In genomic region chr22:19854778-19855503, GRCh38 we compare ENCODE assay signal across 8 cellular contexts. TPM values are rescaled to one million over a fixed set of nuclear protein-coding genes. Genes with fewer than 3 reads are reported as not detected.
DNase-seq lines count a peak whose midpoint lies in the region; ATAC-seq and TF ChIP-seq lines count a peak whose summit lies in the region.

TSS of gene GNB1L (minus strand) at chr22:19854874. CDS start at chr22:19821355, 33,519 bp downstream.
TSS of gene RTL10 (minus strand) at chr22:19854874. CDS start at chr22:19852261, 2,613 bp downstream.

- H3K4me3 Mint-ChIP-seq in Caco-2 (ENCODE audit: unreplicated experiment) (peak within 1 kb of the TSS; percentile 95), memory B cell (peak within 1 kb of the TSS; percentile 93)

- TSS peak; percentile 33 for BruUV-seq in Caco-2 (replicated peaks; lab: Mats Ljungman, UMichigan)

- peaks cover 36% of the 10 kb centered on the region for H3K36me3 Mint-ChIP-seq in Caco-2 (ENCODE audit: insufficient read depth, unreplicated experiment)
- peaks cover 7% of the 10 kb centered on the region for H3K36me3 Mint-ChIP-seq in memory B cell

- POLR2A ChIA-PET in Caco-2 (lab: Charles Lee): interaction anchor here (1.4 to 1.5 kb wide), 2 partner anchors 22 to 26 kb away, joined by 5 to 8 read pairs; no protein-coding TSS in a partner anchor
- POLR2A ChIA-PET in activated CD8-positive, alpha-beta memory T cell treated with anti-CD3 and anti-CD28 coated beads for 36 hours (lab: Charles Lee): interaction anchor here (1.0 to 3.6 kb wide), 4 partner anchors 10 to 87 kb away, joined by 3 to 35 read pairs (median 4); partner anchors contain the start of genes COMT and TXNRD2

- H3K4me1 Mint-ChIP-seq in Caco-2 (ENCODE audit: low read depth, unreplicated experiment): peaks cover 29% of the 10 kb centered on the region
- H3K4me1 Mint-ChIP-seq in memory B cell: peaks cover 27% of the 10 kb centered on the region

- peak within 1 kb of the TSS; percentile 87 for H3K27ac Mint-ChIP-seq in Caco-2 (ENCODE audit: unreplicated experiment)
- H3K27ac Mint-ChIP-seq in memory B cell: peak within 1 kb of the TSS; percentile 89

- no peaks in the 10 kb centered on the region for H3K9me3 ChIP-seq in Caco-2
- no peaks in the 10 kb centered on the region for H3K9me3 ChIP-seq in effector memory CD4-positive, alpha-beta T cell (ENCODE audit: control insufficient read depth, low read length)

- ATAC-seq in GM21360 (IDR thresholded peaks at IDR 0.05; ENCODE audit: unreplicated experiment) (peak; percentile 75), memory B cell (ENCODE audit: low read depth) (peak; percentile 92)

- H3K27me3 ChIP-seq in Caco-2 (replicated peaks; ENCODE audit: control insufficient read depth, insufficient read depth, low read length): no peaks in the 10 kb centered on the region
- H3K27me3 ChIP-seq in effector memory CD4-positive, alpha-beta T cell (replicated peaks; ENCODE audit: control insufficient read depth, insufficient read depth, low read length, poor library complexity, severe bottlenecking): no peaks in the 10 kb centered on the region

- H3K27me3 Mint-ChIP-seq in Caco-2 (ENCODE audit: insufficient read depth, unreplicated experiment): no peaks in the 10 kb centered on the region
- no peaks in the 10 kb centered on the region for H3K27me3 Mint-ChIP-seq in memory B cell

- intact Hi-C loops in Caco-2 (cut with micrococcal nuclease; ENCODE audit: unreplicated experiment): loop anchor here (2.0 kb wide), 2 partner anchors 26 to 124 kb away; no protein-coding TSS in a partner anchor

- peak within 1 kb of the TSS; percentile 92 for H3K27ac ChIP-seq in effector memory CD4-positive, alpha-beta T cell (ENCODE audit: insufficient read depth, low read length, poor library complexity, severe bottlenecking)

- peak within 1 kb of the TSS; percentile 87 for H3K4me3 ChIP-seq in Caco-2 (ENCODE audit: low read depth, low read length)
- peak within 1 kb of the TSS; percentile 95 for H3K4me3 ChIP-seq in effector memory CD4-positive, alpha-beta T cell (ENCODE audit: insufficient read depth, low read depth, low read length, poor library complexity, severe bottlenecking)

- CTCF ChIA-PET in Caco-2 (lab: Charles Lee): interaction anchor here (1.0 to 1.4 kb wide), 3 partner anchors 55 to 131 kb away, joined by 3 to 6 read pairs (median 5); partner anchors contain the start of gene GP1BB
- CTCF ChIA-PET in activated CD8-positive, alpha-beta memory T cell treated with anti-CD3 and anti-CD28 coated beads for 36 hours (lab: Charles Lee): interaction anchor here (0.8 to 2.3 kb wide), 8 partner anchors 37 to 246 kb away, joined by 3 to 7 read pairs (median 4); no protein-coding TSS in a partner anchor

- peaks cover 6% of the 10 kb centered on the region for H3K36me3 ChIP-seq in Caco-2 (ENCODE audit: control insufficient read depth, insufficient read depth, low read length)
- peaks cover 11% of the 10 kb centered on the region for H3K36me3 ChIP-seq in effector memory CD4-positive, alpha-beta T cell (ENCODE audit: control insufficient read depth, insufficient read depth, low read length)

- DNase-seq in Caco-2 (peak; percentile 95 to 96), HT1080 (ENCODE audit: low read depth) (peak; percentile 95), memory B cell (ENCODE audit: low spot score in 2 of 2) (peak; percentile 89 to 92)
- peak; percentile 88 for DNase-seq in NK-92 treated with Interleukin-12 subunit alpha and Interleukin-12 subunit beta, amount 100 ng/mL, for 24 hours (lab: John Stamatoyannopoulos, UW)
- peak; percentile 89 to 94 (median 90) for DNase-seq in effector memory CD4-positive, alpha-beta T cell
- peak; percentile 93 for DNase-seq in stimulated activated CD8-positive, alpha-beta memory T cell treated with anti-CD3 and anti-CD28 coated beads, Interleukin-12 subunit alpha, Interleukin-12 subunit beta, amount 100 ng/mL, for 1 hour (ENCODE audit: low read depth)

- TF ChIP-seq CTCF in Caco-2 (IDR thresholded peaks at IDR 0.05; ENCODE audit: insufficient read depth in 1 of 2, low read depth in 1 of 2, low read length in 1 of 2, severe bottlenecking in 1 of 2, unreplicated experiment in 1 of 2): no peak

- peaks cover 38% of the 10 kb centered on the region for H3K4me1 ChIP-seq in Caco-2
- H3K4me1 ChIP-seq in effector memory CD4-positive, alpha-beta T cell (ENCODE audit: control insufficient read depth, insufficient read depth, low read length, poor library complexity, severe bottlenecking): peaks cover 24% of the 10 kb centered on the region

- H3K9me3 Mint-ChIP-seq in Caco-2 (ENCODE audit: unreplicated experiment): no peaks in the 10 kb centered on the region
- no peaks in the 10 kb centered on the region for H3K9me3 Mint-ChIP-seq in memory B cell

RNA-seq across cellular contexts. Expression of gene GNB1L, which starts in this region (rescaled TPM):
- 13.4 and 15.8 TPM in 2 replicates for total RNA-seq in Caco-2 (2022)
- 10.5 and 16.7 TPM in 2 replicates for total RNA-seq in HT1080 (2014; rRNA removed; shearing (Covaris generic))
- polyA plus RNA-seq in HT1080 (2015; cell fraction: cytosol; rRNA removed): 10.7 and 13.0 TPM in 2 replicates
- 6.0 and 10.0 TPM in 2 replicates for polyA plus RNA-seq in HT1080 (2015; cell fraction: nucleus; rRNA removed)
- 10 to 100 TPM; 17.1 to 17.3 TPM for total RNA-seq in activated CD8-positive, alpha-beta memory T cell treated with anti-CD3 and anti-CD28 coated beads for 36 hours

RNA-seq across cellular contexts. Expression of gene RTL10, which starts in this region (rescaled TPM):
- 27.5 and 29.7 TPM in 2 replicates for total RNA-seq in Caco-2 (2022)
- total RNA-seq in HT1080 (2014; rRNA removed; shearing (Covaris generic)): 8.8 and 13.0 TPM in 2 replicates
- 10.7 and 13.5 TPM in 2 replicates for polyA plus RNA-seq in HT1080 (2015; cell fraction: cytosol; rRNA removed)
- polyA plus RNA-seq in HT1080 (2015; cell fraction: nucleus; rRNA removed): 17.7 and 23.9 TPM in 2 replicates
- 10 to 100 TPM; 17.9 to 20.6 TPM for total RNA-seq in activated CD8-positive, alpha-beta memory T cell treated with anti-CD3 and anti-CD28 coated beads for 36 hours

Comparison
In these comparisons a context has a peak if more than half of its experiments do, and no peak if none do; other contexts are left out.
1. Peak in every context shown above with its lines: DNase-seq, ATAC-seq, H3K4me3 ChIP-seq and H3K27ac ChIP-seq.